ENCODE assay signal across 8 cellular contexts in genomic region chr6:3163248-3163594, GRCh38. TPM values are rescaled to one million over a fixed set of nuclear protein-coding genes. Genes with fewer than 3 reads are reported as not detected.
DNase-seq lines count a peak whose midpoint lies in the region; ATAC-seq and TF ChIP-seq lines count a peak whose summit lies in the region.

No MANE protein-coding gene starts in this region.

- DNase-seq in CD8-positive, alpha-beta memory T cell = no peak
- DNase-seq in HCT116 (ENCODE audit: low read depth, low spot score) (no peak), WTC11 (ENCODE audit: low spot score) (no peak), testis (no peak), NCI-H1105 treated with DMSO at 0.1 percent for 48 hours (lab: John Stamatoyannopoulos, UW) (no peak), H4 (ENCODE audit: low spot score) (no peak)

- no peaks in the 10 kb centered on the region for H3K9me3 Mint-ChIP-seq in CD8-positive, alpha-beta memory T cell
- H3K9me3 Mint-ChIP-seq in WTC11 = no peaks in the 10 kb centered on the region

- TF ChIP-seq POLR2A in HCT116 (IDR thresholded peaks at IDR 0.05; ENCODE audit: borderline replicate concordance, extremely low read depth, insufficient read depth, insufficient read length) (no peak), testis (IDR thresholded peaks at IDR 0.05) (no peak)

- no peaks in the 10 kb centered on the region for H3K27me3 Mint-ChIP-seq in CD8-positive, alpha-beta memory T cell
- no peaks in the 10 kb centered on the region for H3K27me3 Mint-ChIP-seq in WTC11 (ENCODE audit: low read depth)

- H3K4me3 Mint-ChIP-seq in CD8-positive, alpha-beta memory T cell = peak overlapping the region; percentile 83 to 93 (median 88)
- peak overlapping the region; percentile 73 for H3K4me3 Mint-ChIP-seq in WTC11

- peak overlapping the region; percentile 95 for H3K4me2 ChIP-seq in HCT116 (ENCODE audit: low read length)

- H4K20me1 ChIP-seq in HCT116 (ENCODE audit: insufficient read depth) = no peaks in the 10 kb centered on the region

- H3K4me1 Mint-ChIP-seq in CD8-positive, alpha-beta memory T cell = peaks cover 33 to 45% (median 42%) of the 10 kb centered on the region in 3 donors
- peaks cover 43% of the 10 kb centered on the region for H3K4me1 Mint-ChIP-seq in WTC11

- H3K27ac ChIP-seq in CD8-positive, alpha-beta memory T cell (ENCODE audit: low read depth, low read length) = peak overlapping the region; percentile 62
- H3K27ac ChIP-seq in HCT116 (ENCODE audit: low read depth, low read length) (peak overlapping the region; percentile 43), iPS-18a (ENCODE audit: low read length) (no peak overlapping the region), testis (peak overlapping the region in 1 of 2 donors; percentile 84)

- POLR2A ChIA-PET in CD8-positive, alpha-beta memory T cell (lab: Charles Lee) = interaction anchor here (0.6 kb wide), 2 partner anchors 14 to 19 kb away, joined by 3 to 10 read pairs; no protein-coding TSS in a partner anchor
- POLR2A ChIA-PET in HCT116 (lab: Charles Lee) = interaction anchor here (1.1 kb wide), 1 partner anchor 44 kb away, joined by 3 read pairs; no protein-coding TSS in a partner anchor
- POLR2A ChIA-PET in WTC11 (lab: Charles Lee) = interaction anchor here (1.3 to 1.8 kb wide), 4 partner anchors 45 to 95 kb away, joined by 3 to 6 read pairs (median 4); partner anchors contain the start of gene PSMG4

- BruUV-seq in HCT116 (replicated peaks; lab: Mats Ljungman, UMichigan) = no TSS peak

- H3K9me2 ChIP-seq in HCT116 (ENCODE audit: insufficient read depth) = no peaks in the 10 kb centered on the region

- no peaks in the 10 kb centered on the region for H3K79me2 ChIP-seq in HCT116 (ENCODE audit: insufficient read depth, low read length)

- intact Hi-C loops in HCT116 (cut with micrococcal nuclease) = no loop called here
- intact Hi-C loops in testis (cut with DNase I; ENCODE audit: low total_unique reads) = loop anchor here (10.0 kb wide), 1 partner anchor 92 kb away; the partner anchor contains the start of gene PSMG4

- H3K27ac Mint-ChIP-seq in CD8-positive, alpha-beta memory T cell = peak overlapping the region; percentile 26 to 96 (median 87)
- peak overlapping the region; percentile 94; the same call in 1 of the 2 replicates for H3K27ac Mint-ChIP-seq in WTC11

- H3K4me3 ChIP-seq in CD8-positive, alpha-beta memory T cell (ENCODE audit: low read length) = no peak overlapping the region
- H3K4me3 ChIP-seq in HCT116 (replicated peaks in 1 of 2; ENCODE audit: low read depth in 1 of 2, low read length in 2 of 2) (peak overlapping the region; percentile 56 to 71), iPS-18a (ENCODE audit: low read length) (peak overlapping the region; percentile 79), testis (peak overlapping the region; percentile 61 to 65)

- 20 to 33% methylated on average over 10 to 13 of the region's 13 CpGs for WGBS in testis, 2 donors

- CTCF ChIA-PET in CD8-positive, alpha-beta memory T cell (lab: Charles Lee) = interaction anchor here (1.6 to 2.0 kb wide), 2 partner anchors 12 to 64 kb away, joined by 4 to 5 read pairs; no protein-coding TSS in a partner anchor
- CTCF ChIA-PET in HCT116 (lab: Charles Lee) = interaction anchor here (1.9 kb wide), 1 partner anchor 88 kb away, joined by 7 read pairs; no protein-coding TSS in a partner anchor
- CTCF ChIA-PET in WTC11 (lab: Charles Lee) = interaction anchor here (0.6 to 5.0 kb wide), 9 partner anchors 8 to 348 kb away, joined by 3 to 30 read pairs (median 4); no protein-coding TSS in a partner anchor

- H3K36me3 Mint-ChIP-seq in CD8-positive, alpha-beta memory T cell = no peaks in the 10 kb centered on the region
- H3K36me3 Mint-ChIP-seq in WTC11 = no peaks in the 10 kb centered on the region

- TF ChIP-seq CTCF in HCT116 (IDR thresholded peaks at IDR 0.05 in 2 of 3, conservative IDR thresholded peaks at IDR 0.05 in 1 of 3; ENCODE audit: borderline replicate concordance in 1 of 3, insufficient read depth in 1 of 3, low read depth in 2 of 3, low read length in 2 of 3) (no peak), WTC11 (IDR thresholded peaks at IDR 0.05) (no peak), testis (IDR thresholded peaks at IDR 0.05) (no peak)

- H3K27me3 ChIP-seq in CD8-positive, alpha-beta memory T cell (ENCODE audit: insufficient read depth, low read length, poor library complexity, severe bottlenecking) = no peaks in the 10 kb centered on the region
- no peaks in the 10 kb centered on the region for H3K27me3 ChIP-seq in HCT116 (ENCODE audit: insufficient read depth, low read length)
- H3K27me3 ChIP-seq in iPS-18a (ENCODE audit: control insufficient read depth, insufficient read depth, low read length) = no peaks in the 10 kb centered on the region
- H3K27me3 ChIP-seq in testis = no peaks in the 10 kb centered on the region

- peak overlapping the region; percentile 82 for H2AFZ ChIP-seq in HCT116 (ENCODE audit: low read depth, low read length, poor library complexity, severe bottlenecking)

- no peak for TF ChIP-seq RAD21 in HCT116 (IDR thresholded peaks at IDR 0.05; ENCODE audit: low read depth)

- H3K9ac ChIP-seq in HCT116 (ENCODE audit: low read length) = peak overlapping the region; percentile 77
- peak overlapping the region; percentile 12 for H3K9ac ChIP-seq in iPS-18a (ENCODE audit: low read length)

- RAD21 ChIA-PET in HCT116 (lab: Charles Lee; ENCODE audit: low non-redundant PET in 1 of 2, low total read pairs in 2 of 2, uncharacterized antibody in 2 of 2, unreplicated experiment in 2 of 2) = no interaction called here

- peak; percentile 4; the same call in 1 of the 2 replicates for ATAC-seq in HCT116
- no peak for ATAC-seq in WTC11
- ATAC-seq in activated CD4-positive, CD25-positive, alpha-beta regulatory T cell treated with anti-CD3 and anti-CD28 coated beads, Interleukin-2, amount 50 U/mL, for 24 hours = no peak

- no peaks in the 10 kb centered on the region for H3K36me3 ChIP-seq in CD8-positive, alpha-beta memory T cell (ENCODE audit: insufficient read depth, low read length)
- H3K36me3 ChIP-seq in HCT116 (ENCODE audit: control insufficient read depth in 1 of 2, insufficient read depth in 2 of 2, low read length in 2 of 2) (no peaks in the 10 kb centered on the region), iPS-18a (ENCODE audit: control insufficient read depth, low read depth, low read length) (no peaks in the 10 kb centered on the region), testis (ENCODE audit: low read depth, missing control alignments) (no peaks in the 10 kb centered on the region)

- H3K4me1 ChIP-seq in CD8-positive, alpha-beta memory T cell (ENCODE audit: insufficient read depth, low read length) = peaks cover 28% of the 10 kb centered on the region
- H3K4me1 ChIP-seq in HCT116 (ENCODE audit: control insufficient read depth in 1 of 2, insufficient read depth in 2 of 2, low read length in 2 of 2) (peaks cover 19 to 69% of the 10 kb centered on the region in 2 experiments), iPS-18a (ENCODE audit: control insufficient read depth, low read depth, low read length) (peaks cover 67% of the 10 kb centered on the region), testis (no peaks in the 10 kb centered on the region)

- H3K9me3 ChIP-seq in CD8-positive, alpha-beta memory T cell (ENCODE audit: low read length) = no peaks in the 10 kb centered on the region
- H3K9me3 ChIP-seq in HCT116 (ENCODE audit: control insufficient read depth in 1 of 2, insufficient read depth in 1 of 2, low read depth in 1 of 2, low read length in 2 of 2) (no peaks in the 10 kb centered on the region), iPS-18a (ENCODE audit: control insufficient read depth, low read depth, low read length) (no peaks in the 10 kb centered on the region), testis (no peaks in the 10 kb centered on the region)

TF ChIP-seq in HCT116, 20 proteins besides CTCF, POLR2A, EP300 and RAD21:
- TF ChIP-seq POLR2AphosphoS5 (IDR thresholded peaks at IDR 0.05; ENCODE audit: low read depth, low read length) (peak; percentile 37), CEBPB (IDR thresholded peaks at IDR 0.05; ENCODE audit: low read depth) (no peak)

TF ChIP-seq in WTC11, 78 proteins besides CTCF, POLR2A, EP300 and RAD21:
- no peak for TF ChIP-seq RORB (CRISPR knock-in tag; IDR thresholded peaks at IDR 0.05)
- TF ChIP-seq IRF2 (CRISPR knock-in tag; IDR thresholded peaks at IDR 0.05; ENCODE audit: borderline replicate concordance, low read depth) = no peak
- TF ChIP-seq PREB (CRISPR knock-in tag; IDR thresholded peaks at IDR 0.05; ENCODE audit: borderline replicate concordance) = no peak
- no peak for TF ChIP-seq MXD4 (CRISPR knock-in tag; IDR thresholded peaks at IDR 0.05; ENCODE audit: borderline replicate concordance)

RNA-seq across cellular contexts. Expression of gene TUBB2A, which starts 5.9 kb away (rescaled TPM):
- 1 to 10 TPM; 3.5 to 3.9 TPM for total RNA-seq in CD8-positive, alpha-beta memory T cell
- 7.3 TPM for polyA plus RNA-seq in CD8-positive, alpha-beta memory T cell
- 49.9 TPM for total RNA-seq in HCT116 (2021; ENCODE audit: unreplicated experiment)
- 92.6 and 139 TPM in 2 replicates for polyA plus RNA-seq in HCT116 (2012)
- 357 to 403 TPM (median 394 TPM) in 3 replicates for total RNA-seq in WTC11 (2021)
- total RNA-seq in testis = 10 to 100 TPM; 13.5 to 17.7 TPM
- 23.7 TPM for polyA plus RNA-seq in testis (ENCODE audit: insufficient read depth, low read depth, low replicate concordance)
- total RNA-seq in H4 (2014; rRNA removed; shearing (Covaris generic)) = 46.3 and 49.0 TPM in 2 replicates

RNA-seq across cellular contexts. Expression of gene BPHL, which starts 44.7 kb away (rescaled TPM):
- 10 to 100 TPM; 10.5 to 10.7 TPM for total RNA-seq in CD8-positive, alpha-beta memory T cell
- polyA plus RNA-seq in CD8-positive, alpha-beta memory T cell = 6.5 TPM
- total RNA-seq in HCT116 (2021; ENCODE audit: unreplicated experiment) (31.3 TPM), WTC11 (2021) (29.7 to 45.5 TPM (median 43.2 TPM) in 3 replicates), testis (10 to 100 TPM; 16.8 TPM)
- polyA plus RNA-seq in HCT116 (2012) = 13.4 and 17.5 TPM in 2 replicates
- polyA plus RNA-seq in testis (ENCODE audit: insufficient read depth, low read depth, low replicate concordance) = 14.3 TPM
- total RNA-seq in H4 (2014; rRNA removed; shearing (Covaris generic)) = 19.0 and 21.6 TPM in 2 replicates
